8 cellular contexts compared by ENCODE assay signal in genomic region chr1:235128453-235129328, GRCh38. TPM values are rescaled to one million over a fixed set of nuclear protein-coding genes. Genes with fewer than 3 reads are reported as not detected.
A peak's percentile ranks its signal among the peaks of the same experiment; 100 is the strongest.
DNase-seq lines count a peak whose midpoint lies in the region; ATAC-seq and TF ChIP-seq lines count a peak whose summit lies in the region.

Gene TOMM20 (minus strand): TSS chr1:235128837. CDS start chr1:235128715, 122 bp downstream.

- peaks cover 38% of the 10 kb centered on the region for H3K4me1 Mint-ChIP-seq in WTC11

- H3K9me3 Mint-ChIP-seq in WTC11: no peaks in the 10 kb centered on the region

- CTCF ChIA-PET in WTC11 (lab: Charles Lee): interaction anchor here (1.0 to 1.2 kb wide), 2 partner anchors 27 to 32 kb away, joined by 3 read pairs; partner anchors contain the start of gene RBM34

- H3K36me3 Mint-ChIP-seq in WTC11: peaks cover 45% of the 10 kb centered on the region

- peak within 1 kb of the TSS; percentile 99 for H3K4me3 Mint-ChIP-seq in WTC11

- TF ChIP-seq CTCF in WTC11 (IDR thresholded peaks at IDR 0.05): no peak
- TF ChIP-seq CTCF in cardiac fibroblast (IDR thresholded peaks at IDR 0.05; ENCODE audit: low read depth, low read length): no peak

- peak; percentile 99 for DNase-seq in AG08395 (ENCODE audit: low spot score)
- DNase-seq in NCI-H226: peak; percentile 87
- peak; percentile 94 for DNase-seq in WTC11 (ENCODE audit: low spot score)
- peak; percentile 99 for DNase-seq in cardiac fibroblast (ENCODE audit: low read depth in 2 of 2)
- DNase-seq in inferior parietal cortex (ENCODE audit: extremely low spot score): peak; percentile 99
- DNase-seq in stimulated activated CD4-positive, alpha-beta T cell treated with anti-CD3 and anti-CD28 coated beads, Interleukin-12 subunit alpha, Interleukin-12 subunit beta, amount 100 ng/mL, for 24 hours (ENCODE audit: low read depth in 2 of 2): peak; percentile 89 to 90

- peak within 1 kb of the TSS; percentile 98 for H3K27ac Mint-ChIP-seq in WTC11

- H3K4me3 ChIP-seq in cardiac fibroblast (replicated peaks in 1 of 2; ENCODE audit: low read depth in 2 of 2, low read length in 2 of 2): peak within 1 kb of the TSS; percentile 94 to 98

- ATAC-seq in GM18909 (IDR thresholded peaks at IDR 0.05; ENCODE audit: poor library complexity, unreplicated experiment): peak; percentile 96
- ATAC-seq in HG03175 (IDR thresholded peaks at IDR 0.05; ENCODE audit: unreplicated experiment): peak; percentile 95
- ATAC-seq in WTC11: peak; percentile 93

- POLR2A ChIA-PET in WTC11 (lab: Charles Lee): interaction anchor here (0.9 to 1.3 kb wide), 3 partner anchors 32 to 376 kb away, joined by 4 to 7 read pairs (median 5); partner anchors contain the start of genes ARID4B, B3GALNT2, GGPS1 and RBM34

- no peaks in the 10 kb centered on the region for H3K27me3 Mint-ChIP-seq in WTC11 (ENCODE audit: low read depth)

TF ChIP-seq in WTC11, 78 proteins besides CTCF, POLR2A, EP300 and RAD21 (continues in another document):
- TF ChIP-seq, protein P1, sequence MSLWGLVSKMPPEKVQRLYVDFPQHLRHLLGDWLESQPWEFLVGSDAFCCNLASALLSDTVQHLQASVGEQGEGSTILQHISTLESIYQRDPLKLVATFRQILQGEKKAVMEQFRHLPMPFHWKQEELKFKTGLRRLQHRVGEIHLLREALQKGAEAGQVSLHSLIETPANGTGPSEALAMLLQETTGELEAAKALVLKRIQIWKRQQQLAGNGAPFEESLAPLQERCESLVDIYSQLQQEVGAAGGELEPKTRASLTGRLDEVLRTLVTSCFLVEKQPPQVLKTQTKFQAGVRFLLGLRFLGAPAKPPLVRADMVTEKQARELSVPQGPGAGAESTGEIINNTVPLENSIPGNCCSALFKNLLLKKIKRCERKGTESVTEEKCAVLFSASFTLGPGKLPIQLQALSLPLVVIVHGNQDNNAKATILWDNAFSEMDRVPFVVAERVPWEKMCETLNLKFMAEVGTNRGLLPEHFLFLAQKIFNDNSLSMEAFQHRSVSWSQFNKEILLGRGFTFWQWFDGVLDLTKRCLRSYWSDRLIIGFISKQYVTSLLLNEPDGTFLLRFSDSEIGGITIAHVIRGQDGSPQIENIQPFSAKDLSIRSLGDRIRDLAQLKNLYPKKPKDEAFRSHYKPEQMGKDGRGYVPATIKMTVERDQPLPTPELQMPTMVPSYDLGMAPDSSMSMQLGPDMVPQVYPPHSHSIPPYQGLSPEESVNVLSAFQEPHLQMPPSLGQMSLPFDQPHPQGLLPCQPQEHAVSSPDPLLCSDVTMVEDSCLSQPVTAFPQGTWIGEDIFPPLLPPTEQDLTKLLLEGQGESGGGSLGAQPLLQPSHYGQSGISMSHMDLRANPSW (CRISPR knock-in tag; conservative IDR thresholded peaks at IDR 0.05; ENCODE audit: low read depth): no peak
- TF ChIP-seq SMAD3 (CRISPR knock-in tag; IDR thresholded peaks at IDR 0.05; ENCODE audit: borderline replicate concordance) (0 out of 2 replicates have a peak, but pooled peaks have one; percentile 58), SMAD4 (CRISPR knock-in tag; IDR thresholded peaks at IDR 0.05) (0 out of 2 replicates have a peak, but pooled peaks have one; percentile 14), SP1 (CRISPR knock-in tag; conservative IDR thresholded peaks at IDR 0.05) (peak; percentile 69), IRF2 (CRISPR knock-in tag; IDR thresholded peaks at IDR 0.05; ENCODE audit: borderline replicate concordance, low read depth) (0 out of 2 replicates have a peak, but pooled peaks have one; percentile 31), PRRX2 (CRISPR knock-in tag; IDR thresholded peaks at IDR 0.05) (no peak), FOXK1 (CRISPR knock-in tag; IDR thresholded peaks at IDR 0.05) (peak; percentile 88), FOXP1 (CRISPR knock-in tag; IDR thresholded peaks at IDR 0.05; ENCODE audit: borderline replicate concordance) (peak; percentile 72; the same call in 1 of the 2 replicates), E2F4 (CRISPR knock-in tag; IDR thresholded peaks at IDR 0.05; ENCODE audit: borderline replicate concordance, low read depth) (0 out of 2 replicates have a peak, but pooled peaks have one; percentile 17), ZNF671 (CRISPR knock-in tag; IDR thresholded peaks at IDR 0.05) (no peak), FOXJ3 (CRISPR knock-in tag; IDR thresholded peaks at IDR 0.05; ENCODE audit: borderline replicate concordance) (no peak), ETV6 (CRISPR knock-in tag; IDR thresholded peaks at IDR 0.05) (no peak)
- TF ChIP-seq, protein P2, sequence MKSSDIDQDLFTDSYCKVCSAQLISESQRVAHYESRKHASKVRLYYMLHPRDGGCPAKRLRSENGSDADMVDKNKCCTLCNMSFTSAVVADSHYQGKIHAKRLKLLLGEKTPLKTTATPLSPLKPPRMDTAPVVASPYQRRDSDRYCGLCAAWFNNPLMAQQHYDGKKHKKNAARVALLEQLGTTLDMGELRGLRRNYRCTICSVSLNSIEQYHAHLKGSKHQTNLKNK (CRISPR knock-in tag; IDR thresholded peaks at IDR 0.05): no peak
- TF ChIP-seq, protein P3, sequence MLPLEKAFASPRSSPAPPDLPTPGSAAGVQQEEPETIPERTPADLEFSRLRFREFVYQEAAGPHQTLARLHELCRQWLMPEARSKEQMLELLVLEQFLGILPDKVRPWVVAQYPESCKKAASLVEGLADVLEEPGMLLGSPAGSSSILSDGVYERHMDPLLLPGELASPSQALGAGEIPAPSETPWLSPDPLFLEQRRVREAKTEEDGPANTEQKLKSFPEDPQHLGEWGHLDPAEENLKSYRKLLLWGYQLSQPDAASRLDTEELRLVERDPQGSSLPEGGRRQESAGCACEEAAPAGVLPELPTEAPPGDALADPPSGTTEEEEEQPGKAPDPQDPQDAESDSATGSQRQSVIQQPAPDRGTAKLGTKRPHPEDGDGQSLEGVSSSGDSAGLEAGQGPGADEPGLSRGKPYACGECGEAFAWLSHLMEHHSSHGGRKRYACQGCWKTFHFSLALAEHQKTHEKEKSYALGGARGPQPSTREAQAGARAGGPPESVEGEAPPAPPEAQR (CRISPR knock-in tag; IDR thresholded peaks at IDR 0.05): no peak
- TF ChIP-seq, protein P4, sequence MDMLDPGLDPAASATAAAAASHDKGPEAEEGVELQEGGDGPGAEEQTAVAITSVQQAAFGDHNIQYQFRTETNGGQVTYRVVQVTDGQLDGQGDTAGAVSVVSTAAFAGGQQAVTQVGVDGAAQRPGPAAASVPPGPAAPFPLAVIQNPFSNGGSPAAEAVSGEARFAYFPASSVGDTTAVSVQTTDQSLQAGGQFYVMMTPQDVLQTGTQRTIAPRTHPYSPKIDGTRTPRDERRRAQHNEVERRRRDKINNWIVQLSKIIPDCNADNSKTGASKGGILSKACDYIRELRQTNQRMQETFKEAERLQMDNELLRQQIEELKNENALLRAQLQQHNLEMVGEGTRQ (CRISPR knock-in tag; IDR thresholded peaks at IDR 0.05): peak; percentile 95
- TF ChIP-seq, protein P5, sequence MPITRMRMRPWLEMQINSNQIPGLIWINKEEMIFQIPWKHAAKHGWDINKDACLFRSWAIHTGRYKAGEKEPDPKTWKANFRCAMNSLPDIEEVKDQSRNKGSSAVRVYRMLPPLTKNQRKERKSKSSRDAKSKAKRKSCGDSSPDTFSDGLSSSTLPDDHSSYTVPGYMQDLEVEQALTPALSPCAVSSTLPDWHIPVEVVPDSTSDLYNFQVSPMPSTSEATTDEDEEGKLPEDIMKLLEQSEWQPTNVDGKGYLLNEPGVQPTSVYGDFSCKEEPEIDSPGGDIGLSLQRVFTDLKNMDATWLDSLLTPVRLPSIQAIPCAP (CRISPR knock-in tag; IDR thresholded peaks at IDR 0.05): peak; percentile 67
- TF ChIP-seq, protein P6, sequence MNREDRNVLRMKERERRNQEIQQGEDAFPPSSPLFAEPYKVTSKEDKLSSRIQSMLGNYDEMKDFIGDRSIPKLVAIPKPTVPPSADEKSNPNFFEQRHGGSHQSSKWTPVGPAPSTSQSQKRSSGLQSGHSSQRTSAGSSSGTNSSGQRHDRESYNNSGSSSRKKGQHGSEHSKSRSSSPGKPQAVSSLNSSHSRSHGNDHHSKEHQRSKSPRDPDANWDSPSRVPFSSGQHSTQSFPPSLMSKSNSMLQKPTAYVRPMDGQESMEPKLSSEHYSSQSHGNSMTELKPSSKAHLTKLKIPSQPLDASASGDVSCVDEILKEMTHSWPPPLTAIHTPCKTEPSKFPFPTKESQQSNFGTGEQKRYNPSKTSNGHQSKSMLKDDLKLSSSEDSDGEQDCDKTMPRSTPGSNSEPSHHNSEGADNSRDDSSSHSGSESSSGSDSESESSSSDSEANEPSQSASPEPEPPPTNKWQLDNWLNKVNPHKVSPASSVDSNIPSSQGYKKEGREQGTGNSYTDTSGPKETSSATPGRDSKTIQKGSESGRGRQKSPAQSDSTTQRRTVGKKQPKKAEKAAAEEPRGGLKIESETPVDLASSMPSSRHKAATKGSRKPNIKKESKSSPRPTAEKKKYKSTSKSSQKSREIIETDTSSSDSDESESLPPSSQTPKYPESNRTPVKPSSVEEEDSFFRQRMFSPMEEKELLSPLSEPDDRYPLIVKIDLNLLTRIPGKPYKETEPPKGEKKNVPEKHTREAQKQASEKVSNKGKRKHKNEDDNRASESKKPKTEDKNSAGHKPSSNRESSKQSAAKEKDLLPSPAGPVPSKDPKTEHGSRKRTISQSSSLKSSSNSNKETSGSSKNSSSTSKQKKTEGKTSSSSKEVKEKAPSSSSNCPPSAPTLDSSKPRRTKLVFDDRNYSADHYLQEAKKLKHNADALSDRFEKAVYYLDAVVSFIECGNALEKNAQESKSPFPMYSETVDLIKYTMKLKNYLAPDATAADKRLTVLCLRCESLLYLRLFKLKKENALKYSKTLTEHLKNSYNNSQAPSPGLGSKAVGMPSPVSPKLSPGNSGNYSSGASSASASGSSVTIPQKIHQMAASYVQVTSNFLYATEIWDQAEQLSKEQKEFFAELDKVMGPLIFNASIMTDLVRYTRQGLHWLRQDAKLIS (CRISPR knock-in tag; IDR thresholded peaks at IDR 0.05; ENCODE audit: borderline replicate concordance): no peak

RNA-seq across cellular contexts. Expression of gene TOMM20, which starts in this region (rescaled TPM):
- 180 to 184 TPM (median 182 TPM) in 3 replicates for total RNA-seq in WTC11 (2021)

Comparison
In these comparisons a context has a peak if more than half of its experiments do, and no peak if none do; other contexts are left out.
1. Peak in every context shown above with its lines: DNase-seq, ATAC-seq and H3K4me3 ChIP-seq.